21 cellular contexts compared by ENCODE assay signal in genomic region chr12:27291862-27292261, GRCh38. TPM values are rescaled to one million over a fixed set of nuclear protein-coding genes. Genes with fewer than 3 reads are reported as not detected.
DNase-seq lines count a peak whose midpoint lies in the region; ATAC-seq, FAIRE-seq and TF ChIP-seq lines count a peak whose summit lies in the region.
"Had no signal": no experiment of that assay in that cellular context is flagged by ENCODE, and none has a peak within 500 bp of the region (broad histone marks: within the 10 kb centered on the region; RNA-seq: fewer than 3 reads in every experiment).

No MANE protein-coding gene starts in this region.

- TF ChIP-seq RAD21 in HepG2 (CRISPR knock-in tag; IDR thresholded peaks at IDR 0.05), result no peak

- no peaks in the 10 kb centered on the region for H3K9me3 ChIP-seq in endothelial cell of umbilical vein (replicated peaks; ENCODE audit: control insufficient read depth, insufficient read depth, low read length)
- no peaks in the 10 kb centered on the region for H3K9me3 ChIP-seq in HepG2 (ENCODE audit: low read length)
- no peaks in the 10 kb centered on the region for H3K9me3 ChIP-seq in thoracic aorta

- H2AFZ ChIP-seq in endothelial cell of umbilical vein (ENCODE audit: low read depth, low read length), result no peak overlapping the region
- no peak overlapping the region for H2AFZ ChIP-seq in HepG2 (ENCODE audit: low read length)

- TF ChIP-seq EP300 in HepG2 (IDR thresholded peaks at IDR 0.05; ENCODE audit: low read depth in 2 of 2, low read length in 2 of 2), result no peak
- no peak for TF ChIP-seq EP300 in HepG2 (CRISPR knock-in tag; IDR thresholded peaks at IDR 0.05; ENCODE audit: borderline replicate concordance)

- WGBS in HepG2 (ENCODE audit: low lambda C conversion rate), result 39% methylated on average over 1 of the region's 1 CpG

- peaks cover 44% of the 10 kb centered on the region for H3K4me1 ChIP-seq in endothelial cell of umbilical vein (ENCODE audit: control insufficient read depth, extremely low read depth, insufficient read depth, low read length)
- H3K4me1 ChIP-seq in HepG2 (ENCODE audit: insufficient read depth, low read length), result peaks cover 26% of the 10 kb centered on the region
- peaks cover 78 to 87% of the 10 kb centered on the region in 2 donors for H3K4me1 ChIP-seq in thoracic aorta (ENCODE audit: control insufficient read depth in 1 of 2, low read depth in 2 of 2)
- H3K4me1 ChIP-seq: foreskin keratinocyte had no signal

- peak overlapping the region; percentile 76 for H3K27ac Mint-ChIP-seq in WTC11
- H3K27ac Mint-ChIP-seq: activated CD8-positive, alpha-beta T cell treated with anti-CD3 and anti-CD28 coated beads, Interleukin-2, amount 10 ng/mL, durations not matched to agents 7 days and 5 days; activated T-cell treated with anti-CD3 and anti-CD28 coated beads, Interleukin-2, amount 50 U/mL, for 24 hours; T-helper 1 cell treated with Interleukin-12 subunit alpha and Interleukin-12 subunit beta and Interleukin-4 antibody, amounts not matched to agents 30 μg/mL and 1 μg/mL, for 36 hours had no signal

- H3K4me3 ChIP-seq in endothelial cell of umbilical vein (replicated peaks in 1 of 3; ENCODE audit: insufficient read depth in 1 of 3, low read depth in 1 of 3, low read length in 3 of 3) (peak overlapping the region in 1 of 3 experiments; percentile 36), HepG2 (replicated peaks in 1 of 3; ENCODE audit: insufficient read depth in 1 of 3, low read depth in 2 of 3, low read length in 3 of 3) (no peak overlapping the region), thoracic aorta (peak overlapping the region; percentile 8)

- ATAC-seq in WTC11 (no peak), HepG2 (no peak), thoracic aorta (ENCODE audit: insufficient number of reproducible peaks, low FRiP score, low read depth) (no peak), GM18907 (IDR thresholded peaks at IDR 0.05; ENCODE audit: unreplicated experiment) (no peak)
- ATAC-seq: activated CD8-positive, alpha-beta T cell treated with anti-CD3 and anti-CD28 coated beads, Interleukin-2, amount 10 ng/mL, durations not matched to agents 7 days and 5 days; foreskin keratinocyte had no signal

- H4K20me1 ChIP-seq in endothelial cell of umbilical vein (replicated peaks; ENCODE audit: control insufficient read depth, extremely low read depth, insufficient read depth, low read length) (no peaks in the 10 kb centered on the region), HepG2 (ENCODE audit: insufficient read depth, low read length) (no peaks in the 10 kb centered on the region)

- peak overlapping the region; percentile 16 for H3K4me3 Mint-ChIP-seq in WTC11
- H3K4me3 Mint-ChIP-seq: activated CD8-positive, alpha-beta T cell treated with anti-CD3 and anti-CD28 coated beads, Interleukin-2, amount 10 ng/mL, durations not matched to agents 7 days and 5 days; activated T-cell treated with anti-CD3 and anti-CD28 coated beads, Interleukin-2, amount 50 U/mL, for 24 hours; neural crest cell; T-helper 1 cell treated with Interleukin-12 subunit alpha and Interleukin-12 subunit beta and Interleukin-4 antibody, amounts not matched to agents 30 μg/mL and 1 μg/mL, for 36 hours; type B pancreatic cell had no signal

- H3K27ac ChIP-seq in endothelial cell of umbilical vein (ENCODE audit: insufficient read depth, low read depth, low read length) (peak overlapping the region; percentile 87), HepG2 (ENCODE audit: extremely low read length, insufficient read depth, low read length) (no peak overlapping the region), thoracic aorta (peak overlapping the region; percentile 48 to 57)
- H3K27ac ChIP-seq: foreskin keratinocyte had no signal

- in situ Hi-C loops in HepG2 (cut with HindIII; ENCODE audit: extremely low pct_ligation_motif_present, low pct_unique_long_range_greater_than_20kb), result no loop called here

- H3K79me2 ChIP-seq in endothelial cell of umbilical vein (ENCODE audit: control insufficient read depth, insufficient read depth, low read length) (peaks cover 4% of the 10 kb centered on the region), HepG2 (ENCODE audit: insufficient read depth, low read length) (no peaks in the 10 kb centered on the region)

- no peaks in the 10 kb centered on the region for H3K36me3 Mint-ChIP-seq in WTC11

- POLR2A ChIA-PET in WTC11 (lab: Charles Lee) (no interaction called here), endothelial cell of umbilical vein (lab: Charles Lee) (no interaction called here), HepG2 (lab: Yijun Ruan, JAX) (no interaction called here)

- DNase-seq in WTC11 (ENCODE audit: low spot score) (no peak), endothelial cell of umbilical vein (ENCODE audit: low read depth, low spot score) (peak; percentile 94), HepG2 (ENCODE audit: low spot score) (peak; percentile 27), thoracic aorta (ENCODE audit: low spot score) (no peak), NK-92 (lab: John Stamatoyannopoulos, UW; ENCODE audit: unreplicated experiment) (no peak), NCI-H748 (lab: John Stamatoyannopoulos, UW; ENCODE audit: unreplicated experiment) (no peak)
- DNase-seq: activated CD8-positive, alpha-beta T cell treated with anti-CD3 and anti-CD28 coated beads, Interleukin-2, amount 10 ng/mL, durations not matched to agents 7 days and 5 days; activated naive CD4-positive, alpha-beta T cell treated with anti-CD3 and anti-CD28 coated beads, Interleukin-2, amount 50 U/mL, for 16 hours; activated T-cell treated with anti-CD3 and anti-CD28 coated beads, Interleukin-2, amount 50 U/mL, for 24 hours; foreskin keratinocyte; KG1; NCI-H1092; NCI-H2029; NCI-H510A; retina; SHP77; stimulated activated CD4-positive, alpha-beta T cell treated with anti-CD3 and anti-CD28 coated beads, Interleukin-15, amount 100 ng/mL, for 24 hours had no signal

- no peaks in the 10 kb centered on the region for H3K9me1 ChIP-seq in endothelial cell of umbilical vein (replicated peaks; ENCODE audit: control insufficient read depth, extremely low read depth, insufficient read depth, low read length)

- H3K27me3 Mint-ChIP-seq in WTC11 (ENCODE audit: low read depth), result no peaks in the 10 kb centered on the region; the same call in 1 of the 2 replicates
- H3K27me3 Mint-ChIP-seq: activated T-cell treated with anti-CD3 and anti-CD28 coated beads, Interleukin-2, amount 50 U/mL, for 24 hours; type B pancreatic cell had no signal

- peak overlapping the region; percentile 67 for H3K9ac ChIP-seq in endothelial cell of umbilical vein (replicated peaks; ENCODE audit: extremely low read depth, insufficient read depth, low read length)
- H3K9ac ChIP-seq in HepG2 (ENCODE audit: insufficient read depth, low read depth, low read length), result no peak overlapping the region

- H3K4me1 Mint-ChIP-seq in WTC11, result peaks cover 64% of the 10 kb centered on the region

- no peaks in the 10 kb centered on the region for H3K27me3 ChIP-seq in endothelial cell of umbilical vein (ENCODE audit: control insufficient read depth in 2 of 2, insufficient read depth in 2 of 2, low read length in 2 of 2)
- H3K27me3 ChIP-seq in HepG2 (ENCODE audit: control insufficient read depth in 1 of 2, insufficient read depth in 2 of 2, low read length in 2 of 2), result no peaks in the 10 kb centered on the region
- H3K27me3 ChIP-seq in thoracic aorta (replicated peaks; ENCODE audit: insufficient read depth), result no peaks in the 10 kb centered on the region
- H3K27me3 ChIP-seq: foreskin keratinocyte had no signal

- BruUV-seq in endothelial cell of umbilical vein (replicated peaks; lab: Mats Ljungman, UMichigan), result no TSS peak
- no TSS peak for BruUV-seq in HepG2 (replicated peaks; lab: Mats Ljungman, UMichigan)

- CTCF ChIA-PET in WTC11 (lab: Charles Lee), result interaction anchor here (0.9 kb wide), 1 partner anchor 15 kb away, joined by 5 read pairs; no protein-coding TSS in a partner anchor
- CTCF ChIA-PET in endothelial cell of umbilical vein (lab: Charles Lee), result interaction anchor here (3.2 kb wide), 1 partner anchor 15 kb away, joined by 24 read pairs; no protein-coding TSS in a partner anchor
- CTCF ChIA-PET in HepG2 (lab: Yijun Ruan, JAX; ENCODE audit: low intra/inter-chr PET ratio, low total read pairs), result no interaction called here

- H3K9me3 Mint-ChIP-seq in WTC11, result no peaks in the 10 kb centered on the region
- H3K9me3 Mint-ChIP-seq: activated T-cell treated with anti-CD3 and anti-CD28 coated beads, Interleukin-2, amount 50 U/mL, for 24 hours; neural crest cell; T-helper 1 cell treated with Interleukin-12 subunit alpha and Interleukin-12 subunit beta and Interleukin-4 antibody, amounts not matched to agents 30 μg/mL and 1 μg/mL, for 36 hours; type B pancreatic cell had no signal

- TF ChIP-seq CTCF in WTC11 (IDR thresholded peaks at IDR 0.05) (no peak), endothelial cell of umbilical vein (IDR thresholded peaks at IDR 0.05; ENCODE audit: extremely low read depth in 1 of 2, insufficient read depth in 1 of 2, low read depth in 1 of 2, low read length in 2 of 2) (no peak), HepG2 (CRISPR knock-in tag; IDR thresholded peaks at IDR 0.05) (no peak), thoracic aorta (IDR thresholded peaks at IDR 0.05) (no peak)

- intact Hi-C loops in endothelial cell of umbilical vein (cut with micrococcal nuclease) (loop anchor here (1.0 to 10.0 kb wide), 5 partner anchors 8 to 357 kb away; partner anchors contain the start of genes FGFR1OP2, INTS13 and STK38L), HepG2 (cut with micrococcal nuclease; ENCODE audit: unreplicated experiment) (loop anchor here (5.0 kb wide), 1 partner anchor 50 kb away; the partner anchor contains the start of gene STK38L)

- peak; percentile 81 for FAIRE-seq in endothelial cell of umbilical vein (lab: Jason Lieb, UNC)
- no peak for FAIRE-seq in HepG2 (lab: Jason Lieb, UNC)

- dilution Hi-C loops in endothelial cell of umbilical vein (cut with MboI; ENCODE audit: extremely low pct_ligation_motif_present, low sequenced_read_pairs), result no loop called here

- TF ChIP-seq POLR2A in endothelial cell of umbilical vein (IDR thresholded peaks at IDR 0.05; ENCODE audit: low read depth, low read length), result peak; percentile 54
- TF ChIP-seq POLR2A in HepG2 (IDR thresholded peaks at IDR 0.05; ENCODE audit: insufficient read depth in 1 of 2, low read depth in 2 of 2, low read length in 2 of 2), result no peak

- H3K36me3 ChIP-seq in endothelial cell of umbilical vein (ENCODE audit: control insufficient read depth in 2 of 2, extremely low read depth in 1 of 2, insufficient read depth in 2 of 2, low read length in 2 of 2) (no peaks in the 10 kb centered on the region), HepG2 (replicated peaks in 1 of 2; ENCODE audit: control insufficient read depth in 1 of 2, insufficient read depth in 2 of 2, low read length in 2 of 2) (no peaks in the 10 kb centered on the region), thoracic aorta (no peaks in the 10 kb centered on the region)

- peak overlapping the region; percentile 78 for H3K4me2 ChIP-seq in endothelial cell of umbilical vein (ENCODE audit: insufficient read depth, low read length)
- no peak overlapping the region for H3K4me2 ChIP-seq in HepG2 (ENCODE audit: low read depth, low read length)

RNA-seq across cellular contexts. Expression of gene BMAL2, which starts 40.8 kb away (rescaled TPM):
- total RNA-seq in WTC11 (2021) (11.1 to 16.2 TPM (median 13.6 TPM) in 3 replicates), endothelial cell of umbilical vein (30.9 and 33.3 TPM in 2 replicates), HepG2 (2016; rRNA removed; fragmentation: Illumina TruSeq; extraction: Trizol) (27.4 and 37.1 TPM in 2 replicates), thoracic aorta (10 to 100 TPM in 1 of 2 donors, 1 to 10 TPM in 1; 5.8 to 11.1 TPM)
- polyA plus RNA-seq in endothelial cell of umbilical vein (5.4 and 5.9 TPM in 2 replicates), HepG2 (2011; rRNA removed) (3.7 and 4.8 TPM in 2 replicates)
- polyA plus RNA-seq in endothelial cell of umbilical vein (2011; cell fraction: cytosol; rRNA removed), result 9.4 and 10.3 TPM in 2 replicates
- polyA plus RNA-seq in endothelial cell of umbilical vein (2011; cell fraction: nucleus; rRNA removed), result 6.3 and 10.2 TPM in 2 replicates
- polyA plus RNA-seq in endothelial cell of umbilical vein (2012), result 26.8 and 35.4 TPM in 2 replicates
- 13.5 and 14.1 TPM in 2 replicates for polyA minus RNA-seq in endothelial cell of umbilical vein
- 8.7 TPM for polyA minus RNA-seq in endothelial cell of umbilical vein (2011; cell fraction: cytosol; rRNA and poly(A)+ RNA removed)
- polyA minus RNA-seq in endothelial cell of umbilical vein (2011; cell fraction: nucleus; rRNA and poly(A)+ RNA removed), result 9.4 and 10.3 TPM in 2 replicates
- 37.5 and 44.9 TPM in 2 replicates for total RNA-seq in HepG2 (2016; cell fraction: cytosol; rRNA removed; fragmentation: Illumina TruSeq; extraction: Trizol; ENCODE audit: low read depth)
- total RNA-seq in HepG2 (2016; cell fraction: insoluble cytoplasmic fraction; rRNA removed; fragmentation: Illumina TruSeq; extraction: Trizol), result 26.8 and 36.0 TPM in 2 replicates
- total RNA-seq in HepG2 (2016; cell fraction: membrane; rRNA removed; fragmentation: Illumina TruSeq; extraction: Trizol), result 68.9 and 79.0 TPM in 2 replicates
- total RNA-seq in HepG2 (2016; cell fraction: nucleus; rRNA removed; fragmentation: Illumina TruSeq; extraction: Trizol), result 12.4 and 15.0 TPM in 2 replicates
- 1.7 and 2.6 TPM in 2 replicates for polyA plus RNA-seq in HepG2 (2011; cell fraction: cytosol; rRNA removed)
- 1.1 and 1.2 TPM in 2 replicates for polyA plus RNA-seq in HepG2 (2011; cell fraction: nucleus; rRNA removed)
- 4.4 and 5.5 TPM in 2 replicates for polyA plus RNA-seq in HepG2 (2012)
- 38.8 and 41.5 TPM in 2 replicates for polyA plus RNA-seq in HepG2 (2016; cell fraction: cytosol; fragmentation: Illumina TruSeq; extraction: Trizol; ENCODE audit: low read depth)
- 22.0 and 22.8 TPM in 2 replicates for polyA plus RNA-seq in HepG2 (2016; cell fraction: insoluble cytoplasmic fraction; fragmentation: Illumina TruSeq; extraction: Trizol; ENCODE audit: low read depth)
- polyA plus RNA-seq in HepG2 (2016; cell fraction: membrane; fragmentation: Illumina TruSeq; extraction: Trizol; ENCODE audit: low read depth), result 46.5 and 53.9 TPM in 2 replicates
- polyA plus RNA-seq in HepG2 (2016; cell fraction: nucleus; fragmentation: Illumina TruSeq; extraction: Trizol; ENCODE audit: insufficient read depth, low read depth), result 12.6 TPM in 2 replicates
- polyA minus RNA-seq in HepG2 (2011; rRNA and poly(A)+ RNA removed; ENCODE audit: low replicate concordance), result 2.2 and 7.6 TPM in 2 replicates
- polyA minus RNA-seq in HepG2 (2011; cell fraction: cytosol; rRNA and poly(A)+ RNA removed), result 6.4 and 9.6 TPM in 2 replicates
- 4.9 and 9.3 TPM in 2 replicates for polyA minus RNA-seq in HepG2 (2011; cell fraction: nucleus; rRNA and poly(A)+ RNA removed)

RNA-seq across cellular contexts. Expression of gene STK38L, which starts 47.8 kb away (rescaled TPM):
- total RNA-seq in WTC11 (2021) (37.6 to 47.2 TPM (median 41.7 TPM) in 3 replicates), endothelial cell of umbilical vein (58.4 and 60.0 TPM in 2 replicates), HepG2 (2016; rRNA removed; fragmentation: Illumina TruSeq; extraction: Trizol) (26.4 and 50.0 TPM in 2 replicates), thoracic aorta (100 to 1,000 TPM; 216 to 227 TPM)
- polyA plus RNA-seq in endothelial cell of umbilical vein (8.9 and 14.7 TPM in 2 replicates), HepG2 (2011; rRNA removed) (5.6 and 6.1 TPM in 2 replicates)
- polyA plus RNA-seq in endothelial cell of umbilical vein (2011; cell fraction: cytosol; rRNA removed), result 13.4 and 15.9 TPM in 2 replicates
- 59.2 and 69.9 TPM in 2 replicates for polyA plus RNA-seq in endothelial cell of umbilical vein (2011; cell fraction: nucleus; rRNA removed)
- polyA plus RNA-seq in endothelial cell of umbilical vein (2012), result 37.1 and 44.9 TPM in 2 replicates
- polyA minus RNA-seq in endothelial cell of umbilical vein, result 22.9 and 30.2 TPM in 2 replicates
- polyA minus RNA-seq in endothelial cell of umbilical vein (2011; cell fraction: cytosol; rRNA and poly(A)+ RNA removed), result 3.7 TPM
- 61.3 and 69.6 TPM in 2 replicates for polyA minus RNA-seq in endothelial cell of umbilical vein (2011; cell fraction: nucleus; rRNA and poly(A)+ RNA removed)
- 3.3 and 3.9 TPM in 2 replicates for total RNA-seq in HepG2 (2016; cell fraction: cytosol; rRNA removed; fragmentation: Illumina TruSeq; extraction: Trizol; ENCODE audit: low read depth)
- total RNA-seq in HepG2 (2016; cell fraction: insoluble cytoplasmic fraction; rRNA removed; fragmentation: Illumina TruSeq; extraction: Trizol), result 28.4 and 50.0 TPM in 2 replicates
- total RNA-seq in HepG2 (2016; cell fraction: membrane; rRNA removed; fragmentation: Illumina TruSeq; extraction: Trizol), result 9.2 and 9.5 TPM in 2 replicates
- 16.6 and 22.0 TPM in 2 replicates for total RNA-seq in HepG2 (2016; cell fraction: nucleus; rRNA removed; fragmentation: Illumina TruSeq; extraction: Trizol)
- 1.7 and 2.9 TPM in 2 replicates for polyA plus RNA-seq in HepG2 (2011; cell fraction: cytosol; rRNA removed)
- 4.0 and 6.4 TPM in 2 replicates for polyA plus RNA-seq in HepG2 (2011; cell fraction: nucleus; rRNA removed)
- 9.9 and 10.9 TPM in 2 replicates for polyA plus RNA-seq in HepG2 (2012)
- 1.5 and 2.2 TPM in 2 replicates for polyA plus RNA-seq in HepG2 (2016; cell fraction: cytosol; fragmentation: Illumina TruSeq; extraction: Trizol; ENCODE audit: low read depth)
- polyA plus RNA-seq in HepG2 (2016; cell fraction: insoluble cytoplasmic fraction; fragmentation: Illumina TruSeq; extraction: Trizol; ENCODE audit: low read depth), result 24.1 and 27.8 TPM in 2 replicates
- polyA plus RNA-seq in HepG2 (2016; cell fraction: membrane; fragmentation: Illumina TruSeq; extraction: Trizol; ENCODE audit: low read depth), result 4.4 and 5.5 TPM in 2 replicates
- polyA plus RNA-seq in HepG2 (2016; cell fraction: nucleus; fragmentation: Illumina TruSeq; extraction: Trizol; ENCODE audit: insufficient read depth, low read depth), result 16.5 and 18.5 TPM in 2 replicates
- 2.7 and 5.1 TPM in 2 replicates for polyA minus RNA-seq in HepG2 (2011; rRNA and poly(A)+ RNA removed; ENCODE audit: low replicate concordance)
- polyA minus RNA-seq in HepG2 (2011; cell fraction: cytosol; rRNA and poly(A)+ RNA removed), result 6.2 and 11.1 TPM in 2 replicates
- polyA minus RNA-seq in HepG2 (2011; cell fraction: nucleus; rRNA and poly(A)+ RNA removed), result 17.9 and 20.6 TPM in 2 replicates

Comparison
In these comparisons a context has a peak if more than half of its experiments do, and no peak if none do; other contexts are left out.
1. DNase-seq: peak in endothelial cell of umbilical vein (single experiment) and HepG2 (single experiment); none in WTC11 (single experiment), thoracic aorta (single experiment), NK-92 (single experiment) and NCI-H748 (single experiment).